ENCODE assay signal across 18 cellular contexts in the genomic region with DNA sequence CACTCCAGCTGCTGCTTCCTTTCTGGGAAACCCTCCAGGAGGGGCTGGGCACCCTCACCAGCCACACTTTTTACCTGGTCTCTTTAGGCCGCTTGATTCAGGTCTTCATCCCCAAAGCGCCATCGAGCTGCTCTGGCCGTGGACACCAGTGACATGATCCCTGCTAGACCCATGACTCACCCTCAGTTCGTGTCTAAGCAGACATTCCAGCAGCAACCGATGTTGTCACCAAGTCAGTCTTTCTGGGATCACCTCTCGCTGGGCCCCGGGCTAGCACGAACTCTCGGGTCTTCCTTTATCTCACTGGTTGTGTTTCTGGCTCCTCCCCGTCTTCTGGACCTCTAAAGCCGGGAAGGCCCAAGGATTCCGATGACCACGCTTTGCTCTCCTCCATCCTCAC. TPM values are rescaled to one million over a fixed set of nuclear protein-coding genes. Genes with fewer than 3 reads are reported as not detected.
DNase-seq lines count a peak whose midpoint lies in the region; ATAC-seq and FAIRE-seq lines count a peak whose summit lies in the region.
"Had no signal": no experiment of that assay in that cellular context is flagged by ENCODE, and none has a peak within 500 bp of the region (broad histone marks: within the 10 kb centered on the region; RNA-seq: fewer than 3 reads in every experiment).

No MANE protein-coding gene starts in this region.

- no peaks in the 10 kb centered on the region for H3K9me3 ChIP-seq in T-helper 17 cell (ENCODE audit: control insufficient read depth, low read length, poor library complexity, severe bottlenecking)
- H3K9me3 ChIP-seq: A549, BE2C had no signal

- intact Hi-C loops in posterior vena cava (cut with DNase I): no loop called here

- ATAC-seq in T-helper 17 cell (no peak), HG03139 (IDR thresholded peaks at IDR 0.05; ENCODE audit: unreplicated experiment) (no peak)
- ATAC-seq: A549, HCT116 had no signal

- FAIRE-seq in RCC 7860 (lab: Jason Lieb, UNC) (no peak), urothelium cell line (lab: Jason Lieb, UNC) (no peak)
- FAIRE-seq: A549, D721Med, G401.6, GM12891, H54 had no signal

- no peak overlapping the region for H3K4me3 Mint-ChIP-seq in T-helper 17 cell
- H3K4me3 Mint-ChIP-seq: CD4-positive, alpha-beta memory T cell had no signal

- peaks cover 15% of the 10 kb centered on the region for H3K4me1 Mint-ChIP-seq in T-helper 17 cell
- H3K4me1 Mint-ChIP-seq: CD4-positive, alpha-beta memory T cell had no signal

- H3K27ac Mint-ChIP-seq in T-helper 17 cell: peak overlapping the region; percentile 39
- H3K27ac Mint-ChIP-seq: CD4-positive, alpha-beta memory T cell had no signal

- H3K27me3 Mint-ChIP-seq in T-helper 17 cell: peaks cover 50% of the 10 kb centered on the region

- peaks cover 4% of the 10 kb centered on the region for H3K36me3 Mint-ChIP-seq in T-helper 17 cell (ENCODE audit: low read depth)
- H3K36me3 Mint-ChIP-seq: CD4-positive, alpha-beta memory T cell had no signal

- peak; percentile 56 for DNase-seq in RCC 7860 (ENCODE audit: low spot score)
- no peak for DNase-seq in T-helper 17 cell
- DNase-seq in left kidney (ENCODE audit: low read depth, low spot score): peak; percentile 0
- DNase-seq in urothelium cell line (ENCODE audit: low spot score): peak; percentile 25
- no peak for DNase-seq in posterior vena cava (ENCODE audit: low spot score)
- DNase-seq: BE2C; CD4-positive, alpha-beta memory T cell; DMS153; DMS79 treated with DMSO at 0.1 percent for 48 hours; EL; GM23248 had no signal

RNA-seq across cellular contexts. Expression of a gene that starts 43.0 kb away (rescaled TPM):
- total RNA-seq in T-helper 17 cell: not detected
- not detected for total RNA-seq in posterior vena cava
- total RNA-seq: CD4-positive, alpha-beta memory T cell; GM23248 had no signal

Comparison
In these comparisons a context has a peak if more than half of its experiments do, and no peak if none do; other contexts are left out.
1. DNase-seq: peak in RCC 7860 (single experiment), left kidney (single experiment) and urothelium cell line (single experiment); none in T-helper 17 cell (0 of 3) and posterior vena cava (single experiment).